ENCODE assay signal across 14 cellular contexts in genomic region chr22:43160497-43161126, GRCh38. TPM values are rescaled to one million over a fixed set of nuclear protein-coding genes. Genes with fewer than 3 reads are reported as not detected.
DNase-seq lines count a peak whose midpoint lies in the region; TF ChIP-seq lines count a peak whose summit lies in the region.
"Had no signal": no experiment of that assay in that cellular context is flagged by ENCODE, and none has a peak within 500 bp of the region (broad histone marks: within the 10 kb centered on the region; RNA-seq: fewer than 3 reads in every experiment).

No MANE protein-coding gene starts in this region.

- no peaks in the 10 kb centered on the region for H3K79me2 ChIP-seq in neural progenitor cell (ENCODE audit: low read depth)

- H2AFZ ChIP-seq in neural progenitor cell (replicated peaks) = no peak overlapping the region

- H3K36me3 ChIP-seq in colonic mucosa (no peaks in the 10 kb centered on the region), neural progenitor cell (no peaks in the 10 kb centered on the region), MG63 (peaks cover 38% of the 10 kb centered on the region)

- no peaks in the 10 kb centered on the region for H3K9me3 Mint-ChIP-seq in activated T-cell treated with anti-CD3 and anti-CD28 coated beads, Interleukin-2, amount 50 U/mL, for 24 hours
- H3K9me3 Mint-ChIP-seq in neural progenitor cell (no peaks in the 10 kb centered on the region), mesothelial cell of epicardium (no peaks in the 10 kb centered on the region)
- H3K9me3 Mint-ChIP-seq in activated CD4-positive, alpha-beta memory T cell treated with anti-CD3 and anti-CD28 coated beads, Interleukin-2, amount 10 ng/mL, durations not matched to agents 7 days and 5 days = no peaks in the 10 kb centered on the region
- H3K9me3 Mint-ChIP-seq: CD4-positive, alpha-beta memory T cell had no signal

- POLR2A ChIA-PET in activated CD4-positive, alpha-beta memory T cell treated with anti-CD3 and anti-CD28 coated beads, Interleukin-2, amount 10 ng/mL, durations not matched to agents 7 days and 5 days (lab: Charles Lee) = no interaction called here

- peak overlapping the region; percentile 39 for H3K27ac Mint-ChIP-seq in activated T-cell treated with anti-CD3 and anti-CD28 coated beads, Interleukin-2, amount 50 U/mL, for 24 hours
- peak overlapping the region; percentile 66 for H3K27ac Mint-ChIP-seq in neural progenitor cell
- no peak overlapping the region for H3K27ac Mint-ChIP-seq in activated CD4-positive, alpha-beta memory T cell treated with anti-CD3 and anti-CD28 coated beads, Interleukin-2, amount 10 ng/mL, durations not matched to agents 7 days and 5 days
- H3K27ac Mint-ChIP-seq in mesothelial cell of epicardium = no peak overlapping the region

- intact Hi-C loops in colonic mucosa (cut with DNase I) = no loop called here

- H3K4me3 ChIP-seq in colonic mucosa (no peak overlapping the region), neural progenitor cell (no peak overlapping the region), MG63 (no peak overlapping the region)
- H3K4me3 ChIP-seq: BLaER1 had no signal

- H3K4me2 ChIP-seq in neural progenitor cell = no peak overlapping the region
- H3K4me2 ChIP-seq: BLaER1 had no signal

- no peaks in the 10 kb centered on the region for H4K20me1 ChIP-seq in neural progenitor cell (ENCODE audit: low read depth)

- peak overlapping the region in 1 of 2 donors; percentile 7 for H3K9ac ChIP-seq in colonic mucosa (ENCODE audit: low read depth in 2 of 2, low read length in 2 of 2)
- no peak overlapping the region for H3K9ac ChIP-seq in neural progenitor cell
- H3K9ac ChIP-seq: BLaER1 had no signal

- H3K27me3 ChIP-seq in colonic mucosa (no peaks in the 10 kb centered on the region), neural progenitor cell (no peaks in the 10 kb centered on the region), MG63 (no peaks in the 10 kb centered on the region)
- H3K27me3 ChIP-seq: BLaER1 had no signal

- peaks cover 11% of the 10 kb centered on the region for H3K4me1 ChIP-seq in colonic mucosa
- no peaks in the 10 kb centered on the region for H3K4me1 ChIP-seq in neural progenitor cell

- peaks cover 8% of the 10 kb centered on the region for H3K4me1 Mint-ChIP-seq in activated T-cell treated with anti-CD3 and anti-CD28 coated beads, Interleukin-2, amount 50 U/mL, for 24 hours (ENCODE audit: low read depth)
- H3K4me1 Mint-ChIP-seq in neural progenitor cell (peaks cover 10% of the 10 kb centered on the region), mesothelial cell of epicardium (peaks cover 4% of the 10 kb centered on the region)
- H3K4me1 Mint-ChIP-seq in activated CD4-positive, alpha-beta memory T cell treated with anti-CD3 and anti-CD28 coated beads, Interleukin-2, amount 10 ng/mL, durations not matched to agents 7 days and 5 days = peaks cover 2% of the 10 kb centered on the region

- H3K27ac ChIP-seq in colonic mucosa = peak overlapping the region; percentile 31
- H3K27ac ChIP-seq in neural progenitor cell = no peak overlapping the region
- H3K27ac ChIP-seq: BLaER1 had no signal

- H3K4me3 Mint-ChIP-seq in activated T-cell treated with anti-CD3 and anti-CD28 coated beads, Interleukin-2, amount 50 U/mL, for 24 hours = no peak overlapping the region
- peak overlapping the region; percentile 31 for H3K4me3 Mint-ChIP-seq in neural progenitor cell
- H3K4me3 Mint-ChIP-seq in activated CD4-positive, alpha-beta memory T cell treated with anti-CD3 and anti-CD28 coated beads, Interleukin-2, amount 10 ng/mL, durations not matched to agents 7 days and 5 days = no peak overlapping the region
- no peak overlapping the region for H3K4me3 Mint-ChIP-seq in mesothelial cell of epicardium
- H3K4me3 Mint-ChIP-seq: CD4-positive, alpha-beta memory T cell had no signal

- CTCF ChIA-PET in activated CD4-positive, alpha-beta memory T cell treated with anti-CD3 and anti-CD28 coated beads, Interleukin-2, amount 10 ng/mL, durations not matched to agents 7 days and 5 days (lab: Charles Lee) = no interaction called here

- TF ChIP-seq CTCF in colonic mucosa (IDR thresholded peaks at IDR 0.05) (no peak), neural progenitor cell (IDR thresholded peaks at IDR 0.05) (no peak), mesothelial cell of epicardium (IDR thresholded peaks at IDR 0.05; ENCODE audit: unreplicated experiment) (no peak)

- H3F3A ChIP-seq in neural progenitor cell (ENCODE audit: low read depth) = peaks cover 4% of the 10 kb centered on the region

- peaks cover 37% of the 10 kb centered on the region for H3K36me3 Mint-ChIP-seq in activated T-cell treated with anti-CD3 and anti-CD28 coated beads, Interleukin-2, amount 50 U/mL, for 24 hours (ENCODE audit: low read depth)
- H3K36me3 Mint-ChIP-seq in neural progenitor cell (no peaks in the 10 kb centered on the region), mesothelial cell of epicardium (no peaks in the 10 kb centered on the region)
- H3K36me3 Mint-ChIP-seq in activated CD4-positive, alpha-beta memory T cell treated with anti-CD3 and anti-CD28 coated beads, Interleukin-2, amount 10 ng/mL, durations not matched to agents 7 days and 5 days (ENCODE audit: low read depth) = peaks cover 7% of the 10 kb centered on the region

- H3K27me3 Mint-ChIP-seq in activated T-cell treated with anti-CD3 and anti-CD28 coated beads, Interleukin-2, amount 50 U/mL, for 24 hours = no peaks in the 10 kb centered on the region
- H3K27me3 Mint-ChIP-seq in neural progenitor cell (ENCODE audit: insufficient read depth, low read depth) (peaks cover 4% of the 10 kb centered on the region), mesothelial cell of epicardium (ENCODE audit: low read depth) (no peaks in the 10 kb centered on the region)
- H3K27me3 Mint-ChIP-seq in activated CD4-positive, alpha-beta memory T cell treated with anti-CD3 and anti-CD28 coated beads, Interleukin-2, amount 10 ng/mL, durations not matched to agents 7 days and 5 days = no peaks in the 10 kb centered on the region
- H3K27me3 Mint-ChIP-seq: CD4-positive, alpha-beta memory T cell had no signal

- DNase-seq in activated T-cell treated with anti-CD3 and anti-CD28 coated beads, Interleukin-2, amount 50 U/mL, for 24 hours = no peak
- no peak for DNase-seq in activated T-cell treated with anti-CD3 and anti-CD28 coated beads, Interleukin-2, amount 50 U/mL, for 1 hour
- DNase-seq in colonic mucosa (no peak), neural progenitor cell (ENCODE audit: low spot score) (no peak), mesothelial cell of epicardium (ENCODE audit: low spot score in 2 of 2, unreplicated experiment in 2 of 2) (no peak), MG63 (no peak)
- no peak for DNase-seq in activated CD4-positive, alpha-beta memory T cell treated with anti-CD3 and anti-CD28 coated beads, Interleukin-2, amount 10 ng/mL, durations not matched to agents 7 days and 5 days
- DNase-seq: CD4-positive, alpha-beta memory T cell; NCI-H1436; NCI-H1930; NCI-H524 treated with DMSO at 0.1 percent for 48 hours; SIG-M5 had no signal

- H3K9me3 ChIP-seq in colonic mucosa = no peaks in the 10 kb centered on the region
- H3K9me3 ChIP-seq in neural progenitor cell (ENCODE audit: low read depth) = no peaks in the 10 kb centered on the region
- H3K9me3 ChIP-seq in MG63 = no peaks in the 10 kb centered on the region
- H3K9me3 ChIP-seq: BLaER1 had no signal

RNA-seq across cellular contexts. Expression of gene TSPO, which starts 9.3 kb away (rescaled TPM):
- 100 to 1,000 TPM; 266 to 426 TPM for total RNA-seq in colonic mucosa
- 1.6 and 9.9 TPM in 2 replicates for total RNA-seq in neural progenitor cell (ENCODE audit: low replicate concordance)
- total RNA-seq in activated CD4-positive, alpha-beta memory T cell treated with anti-CD3 and anti-CD28 coated beads, Interleukin-2, amount 10 ng/mL, durations not matched to agents 7 days and 5 days = 100 to 1,000 TPM; 133 TPM
- total RNA-seq in mesothelial cell of epicardium = 43.2 to 44.9 TPM (median 44.5 TPM) in 3 replicates
- total RNA-seq in MG63 (2014; rRNA removed; shearing (Covaris generic); ENCODE audit: low replicate concordance) = 465 and 558 TPM in 2 replicates

RNA-seq across cellular contexts. Expression of gene MCAT, which starts 17.4 kb away (rescaled TPM):
- total RNA-seq in colonic mucosa (10 to 100 TPM; 17.9 to 35.1 TPM), neural progenitor cell (ENCODE audit: low replicate concordance) (10.5 and 25.4 TPM in 2 replicates), mesothelial cell of epicardium (17.4 to 18.1 TPM (median 17.6 TPM) in 3 replicates)
- total RNA-seq in activated CD4-positive, alpha-beta memory T cell treated with anti-CD3 and anti-CD28 coated beads, Interleukin-2, amount 10 ng/mL, durations not matched to agents 7 days and 5 days = 1 to 10 TPM; 8.5 to 8.8 TPM
- total RNA-seq in MG63 (2014; rRNA removed; shearing (Covaris generic); ENCODE audit: low replicate concordance) = 7.9 and 19.0 TPM in 2 replicates

RNA-seq across cellular contexts. Expression of gene TTLL12, which starts 26.3 kb away (rescaled TPM):
- total RNA-seq in colonic mucosa = 100 to 1,000 TPM in 1 of 2 donors, 10 to 100 TPM in 1; 89.3 to 147 TPM
- 27.8 and 73.2 TPM in 2 replicates for total RNA-seq in neural progenitor cell (ENCODE audit: low replicate concordance)
- 10 to 100 TPM; 41.3 to 43.0 TPM for total RNA-seq in activated CD4-positive, alpha-beta memory T cell treated with anti-CD3 and anti-CD28 coated beads, Interleukin-2, amount 10 ng/mL, durations not matched to agents 7 days and 5 days
- total RNA-seq in mesothelial cell of epicardium = 41.3 to 43.5 TPM (median 42.7 TPM) in 3 replicates
- 50.6 and 61.7 TPM in 2 replicates for total RNA-seq in MG63 (2014; rRNA removed; shearing (Covaris generic); ENCODE audit: low replicate concordance)

RNA-seq across cellular contexts. Expression of gene BIK, which starts 50.1 kb away (rescaled TPM):
- total RNA-seq in colonic mucosa (10 to 100 TPM; 29.5 to 31.4 TPM), neural progenitor cell (ENCODE audit: low replicate concordance) (1.6 and 2.2 TPM in 2 replicates), mesothelial cell of epicardium (8.0 to 9.9 TPM (median 9.3 TPM) in 3 replicates)
- 1 to 10 TPM; 2.6 TPM for total RNA-seq in activated CD4-positive, alpha-beta memory T cell treated with anti-CD3 and anti-CD28 coated beads, Interleukin-2, amount 10 ng/mL, durations not matched to agents 7 days and 5 days
- 0.10 TPM in 1 of 2 replicates, not detected in the other for total RNA-seq in MG63 (2014; rRNA removed; shearing (Covaris generic); ENCODE audit: low replicate concordance)
- total RNA-seq: RPMI7951 had no signal

Comparison
In these comparisons a context has a peak if more than half of its experiments do, and no peak if none do; other contexts are left out.
1. H3K27ac Mint-ChIP-seq: peak in activated T-cell treated with anti-CD3 and anti-CD28 coated beads, Interleukin-2, amount 50 U/mL, for 24 hours (single experiment) and neural progenitor cell (single experiment); none in activated CD4-positive, alpha-beta memory T cell treated with anti-CD3 and anti-CD28 coated beads, Interleukin-2, amount 10 ng/mL, durations not matched to agents 7 days and 5 days (single experiment) and mesothelial cell of epicardium (single experiment).